Comparison of ENCODE assay signal across 1 cellular context in the genomic region with DNA sequence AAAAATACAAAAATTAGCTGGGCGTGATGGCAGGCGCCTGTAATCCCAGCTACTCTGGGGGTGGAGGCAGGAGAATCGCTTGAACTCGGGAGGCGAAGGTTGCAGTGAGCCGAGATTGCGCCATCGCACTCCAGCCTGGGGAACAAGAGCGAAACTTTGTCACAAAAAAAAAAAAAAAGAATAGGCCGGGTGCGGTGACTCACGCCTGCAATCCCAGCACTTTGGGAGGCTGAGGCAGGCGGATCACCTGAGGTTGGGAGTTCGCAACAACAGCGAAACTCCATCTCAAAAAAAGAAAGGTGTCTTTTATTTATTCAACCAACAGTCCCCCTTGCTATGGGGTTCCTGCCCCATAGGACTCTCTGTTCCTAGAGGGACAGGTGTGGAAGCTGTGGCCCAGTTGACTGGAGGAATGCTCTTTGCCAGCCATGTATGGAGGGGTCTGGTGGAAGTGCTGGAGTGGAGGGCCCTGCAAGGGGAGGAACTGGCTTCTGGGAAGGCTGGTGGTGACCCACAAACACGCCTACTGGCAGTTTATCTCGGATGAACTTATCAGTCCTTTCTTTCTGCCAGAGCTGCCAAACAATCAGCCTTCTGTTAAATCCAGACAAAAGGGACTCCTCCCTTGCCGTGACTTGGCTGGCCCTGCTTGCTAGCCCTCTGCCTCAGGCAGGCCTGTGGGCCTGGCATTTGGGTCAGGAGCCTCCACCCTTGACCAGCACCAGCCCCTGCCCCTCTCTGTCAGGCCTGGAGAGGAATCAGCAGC.
TF ChIP-seq lines count a peak whose summit lies in the region.

No MANE protein-coding gene starts in this region.

TF ChIP-seq in HepG2, 621 proteins besides CTCF, POLR2A, EP300 and RAD21 (continued from another document and continues in another):
- TF ChIP-seq, protein P1, sequence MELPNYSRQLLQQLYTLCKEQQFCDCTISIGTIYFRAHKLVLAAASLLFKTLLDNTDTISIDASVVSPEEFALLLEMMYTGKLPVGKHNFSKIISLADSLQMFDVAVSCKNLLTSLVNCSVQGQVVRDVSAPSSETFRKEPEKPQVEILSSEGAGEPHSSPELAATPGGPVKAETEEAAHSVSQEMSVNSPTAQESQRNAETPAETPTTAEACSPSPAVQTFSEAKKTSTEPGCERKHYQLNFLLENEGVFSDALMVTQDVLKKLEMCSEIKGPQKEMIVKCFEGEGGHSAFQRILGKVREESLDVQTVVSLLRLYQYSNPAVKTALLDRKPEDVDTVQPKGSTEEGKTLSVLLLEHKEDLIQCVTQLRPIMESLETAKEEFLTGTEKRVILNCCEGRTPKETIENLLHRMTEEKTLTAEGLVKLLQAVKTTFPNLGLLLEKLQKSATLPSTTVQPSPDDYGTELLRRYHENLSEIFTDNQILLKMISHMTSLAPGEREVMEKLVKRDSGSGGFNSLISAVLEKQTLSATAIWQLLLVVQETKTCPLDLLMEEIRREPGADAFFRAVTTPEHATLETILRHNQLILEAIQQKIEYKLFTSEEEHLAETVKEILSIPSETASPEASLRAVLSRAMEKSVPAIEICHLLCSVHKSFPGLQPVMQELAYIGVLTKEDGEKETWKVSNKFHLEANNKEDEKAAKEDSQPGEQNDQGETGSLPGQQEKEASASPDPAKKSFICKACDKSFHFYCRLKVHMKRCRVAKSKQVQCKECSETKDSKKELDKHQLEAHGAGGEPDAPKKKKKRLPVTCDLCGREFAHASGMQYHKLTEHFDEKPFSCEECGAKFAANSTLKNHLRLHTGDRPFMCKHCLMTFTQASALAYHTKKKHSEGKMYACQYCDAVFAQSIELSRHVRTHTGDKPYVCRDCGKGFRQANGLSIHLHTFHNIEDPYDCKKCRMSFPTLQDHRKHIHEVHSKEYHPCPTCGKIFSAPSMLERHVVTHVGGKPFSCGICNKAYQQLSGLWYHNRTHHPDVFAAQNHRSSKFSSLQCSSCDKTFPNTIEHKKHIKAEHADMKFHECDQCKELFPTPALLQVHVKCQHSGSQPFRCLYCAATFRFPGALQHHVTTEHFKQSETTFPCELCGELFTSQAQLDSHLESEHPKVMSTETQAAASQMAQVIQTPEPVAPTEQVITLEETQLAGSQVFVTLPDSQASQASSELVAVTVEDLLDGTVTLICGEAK (IDR thresholded peaks at IDR 0.05) = no peak
- TF ChIP-seq, protein P1 (CRISPR knock-in tag; IDR thresholded peaks at IDR 0.05) = no peak
- peak; percentile 34 for TF ChIP-seq ZNF883 (CRISPR knock-in tag; IDR thresholded peaks at IDR 0.05; ENCODE audit: not compliant biosample characterization)
- TF ChIP-seq, protein P2, sequence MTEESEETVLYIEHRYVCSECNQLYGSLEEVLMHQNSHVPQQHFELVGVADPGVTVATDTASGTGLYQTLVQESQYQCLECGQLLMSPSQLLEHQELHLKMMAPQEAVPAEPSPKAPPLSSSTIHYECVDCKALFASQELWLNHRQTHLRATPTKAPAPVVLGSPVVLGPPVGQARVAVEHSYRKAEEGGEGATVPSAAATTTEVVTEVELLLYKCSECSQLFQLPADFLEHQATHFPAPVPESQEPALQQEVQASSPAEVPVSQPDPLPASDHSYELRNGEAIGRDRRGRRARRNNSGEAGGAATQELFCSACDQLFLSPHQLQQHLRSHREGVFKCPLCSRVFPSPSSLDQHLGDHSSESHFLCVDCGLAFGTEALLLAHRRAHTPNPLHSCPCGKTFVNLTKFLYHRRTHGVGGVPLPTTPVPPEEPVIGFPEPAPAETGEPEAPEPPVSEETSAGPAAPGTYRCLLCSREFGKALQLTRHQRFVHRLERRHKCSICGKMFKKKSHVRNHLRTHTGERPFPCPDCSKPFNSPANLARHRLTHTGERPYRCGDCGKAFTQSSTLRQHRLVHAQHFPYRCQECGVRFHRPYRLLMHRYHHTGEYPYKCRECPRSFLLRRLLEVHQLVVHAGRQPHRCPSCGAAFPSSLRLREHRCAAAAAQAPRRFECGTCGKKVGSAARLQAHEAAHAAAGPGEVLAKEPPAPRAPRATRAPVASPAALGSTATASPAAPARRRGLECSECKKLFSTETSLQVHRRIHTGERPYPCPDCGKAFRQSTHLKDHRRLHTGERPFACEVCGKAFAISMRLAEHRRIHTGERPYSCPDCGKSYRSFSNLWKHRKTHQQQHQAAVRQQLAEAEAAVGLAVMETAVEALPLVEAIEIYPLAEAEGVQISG (CRISPR knock-in tag; IDR thresholded peaks at IDR 0.05) = no peak
- TF ChIP-seq SAP130 (CRISPR knock-in tag; IDR thresholded peaks at IDR 0.05; ENCODE audit: low read depth) = peak; percentile 29; the same call in 1 of the 2 replicates
- TF ChIP-seq, protein P3, sequence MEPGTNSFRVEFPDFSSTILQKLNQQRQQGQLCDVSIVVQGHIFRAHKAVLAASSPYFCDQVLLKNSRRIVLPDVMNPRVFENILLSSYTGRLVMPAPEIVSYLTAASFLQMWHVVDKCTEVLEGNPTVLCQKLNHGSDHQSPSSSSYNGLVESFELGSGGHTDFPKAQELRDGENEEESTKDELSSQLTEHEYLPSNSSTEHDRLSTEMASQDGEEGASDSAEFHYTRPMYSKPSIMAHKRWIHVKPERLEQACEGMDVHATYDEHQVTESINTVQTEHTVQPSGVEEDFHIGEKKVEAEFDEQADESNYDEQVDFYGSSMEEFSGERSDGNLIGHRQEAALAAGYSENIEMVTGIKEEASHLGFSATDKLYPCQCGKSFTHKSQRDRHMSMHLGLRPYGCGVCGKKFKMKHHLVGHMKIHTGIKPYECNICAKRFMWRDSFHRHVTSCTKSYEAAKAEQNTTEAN (CRISPR knock-in tag; conservative IDR thresholded peaks at IDR 0.05) = no peak
- no peak for TF ChIP-seq U2AF2 (IDR thresholded peaks at IDR 0.05; ENCODE audit: low read depth, low read length)
- no peak for TF ChIP-seq KDM6A (CRISPR knock-in tag; IDR thresholded peaks at IDR 0.05; ENCODE audit: low read depth)
- TF ChIP-seq, protein P4, sequence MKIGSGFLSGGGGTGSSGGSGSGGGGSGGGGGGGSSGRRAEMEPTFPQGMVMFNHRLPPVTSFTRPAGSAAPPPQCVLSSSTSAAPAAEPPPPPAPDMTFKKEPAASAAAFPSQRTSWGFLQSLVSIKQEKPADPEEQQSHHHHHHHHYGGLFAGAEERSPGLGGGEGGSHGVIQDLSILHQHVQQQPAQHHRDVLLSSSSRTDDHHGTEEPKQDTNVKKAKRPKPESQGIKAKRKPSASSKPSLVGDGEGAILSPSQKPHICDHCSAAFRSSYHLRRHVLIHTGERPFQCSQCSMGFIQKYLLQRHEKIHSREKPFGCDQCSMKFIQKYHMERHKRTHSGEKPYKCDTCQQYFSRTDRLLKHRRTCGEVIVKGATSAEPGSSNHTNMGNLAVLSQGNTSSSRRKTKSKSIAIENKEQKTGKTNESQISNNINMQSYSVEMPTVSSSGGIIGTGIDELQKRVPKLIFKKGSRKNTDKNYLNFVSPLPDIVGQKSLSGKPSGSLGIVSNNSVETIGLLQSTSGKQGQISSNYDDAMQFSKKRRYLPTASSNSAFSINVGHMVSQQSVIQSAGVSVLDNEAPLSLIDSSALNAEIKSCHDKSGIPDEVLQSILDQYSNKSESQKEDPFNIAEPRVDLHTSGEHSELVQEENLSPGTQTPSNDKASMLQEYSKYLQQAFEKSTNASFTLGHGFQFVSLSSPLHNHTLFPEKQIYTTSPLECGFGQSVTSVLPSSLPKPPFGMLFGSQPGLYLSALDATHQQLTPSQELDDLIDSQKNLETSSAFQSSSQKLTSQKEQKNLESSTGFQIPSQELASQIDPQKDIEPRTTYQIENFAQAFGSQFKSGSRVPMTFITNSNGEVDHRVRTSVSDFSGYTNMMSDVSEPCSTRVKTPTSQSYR (CRISPR knock-in tag; IDR thresholded peaks at IDR 0.05; ENCODE audit: borderline replicate concordance) = no peak; the same call in 1 of the 2 replicates
- TF ChIP-seq, protein P5, sequence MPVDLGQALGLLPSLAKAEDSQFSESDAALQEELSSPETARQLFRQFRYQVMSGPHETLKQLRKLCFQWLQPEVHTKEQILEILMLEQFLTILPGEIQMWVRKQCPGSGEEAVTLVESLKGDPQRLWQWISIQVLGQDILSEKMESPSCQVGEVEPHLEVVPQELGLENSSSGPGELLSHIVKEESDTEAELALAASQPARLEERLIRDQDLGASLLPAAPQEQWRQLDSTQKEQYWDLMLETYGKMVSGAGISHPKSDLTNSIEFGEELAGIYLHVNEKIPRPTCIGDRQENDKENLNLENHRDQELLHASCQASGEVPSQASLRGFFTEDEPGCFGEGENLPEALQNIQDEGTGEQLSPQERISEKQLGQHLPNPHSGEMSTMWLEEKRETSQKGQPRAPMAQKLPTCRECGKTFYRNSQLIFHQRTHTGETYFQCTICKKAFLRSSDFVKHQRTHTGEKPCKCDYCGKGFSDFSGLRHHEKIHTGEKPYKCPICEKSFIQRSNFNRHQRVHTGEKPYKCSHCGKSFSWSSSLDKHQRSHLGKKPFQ (CRISPR knock-in tag; IDR thresholded peaks at IDR 0.05; ENCODE audit: insufficient replicate concordance) = no peak
- no peak for TF ChIP-seq ZNF562 (CRISPR knock-in tag; IDR thresholded peaks at IDR 0.05; ENCODE audit: borderline replicate concordance)
- TF ChIP-seq MTA1 (CRISPR knock-in tag; IDR thresholded peaks at IDR 0.05; ENCODE audit: borderline replicate concordance) = no peak
- no peak for TF ChIP-seq TP53 (CRISPR knock-in tag; conservative IDR thresholded peaks at IDR 0.05)
- TF ChIP-seq MED1 (CRISPR knock-in tag; IDR thresholded peaks at IDR 0.05) = no peak
- TF ChIP-seq, protein P6, sequence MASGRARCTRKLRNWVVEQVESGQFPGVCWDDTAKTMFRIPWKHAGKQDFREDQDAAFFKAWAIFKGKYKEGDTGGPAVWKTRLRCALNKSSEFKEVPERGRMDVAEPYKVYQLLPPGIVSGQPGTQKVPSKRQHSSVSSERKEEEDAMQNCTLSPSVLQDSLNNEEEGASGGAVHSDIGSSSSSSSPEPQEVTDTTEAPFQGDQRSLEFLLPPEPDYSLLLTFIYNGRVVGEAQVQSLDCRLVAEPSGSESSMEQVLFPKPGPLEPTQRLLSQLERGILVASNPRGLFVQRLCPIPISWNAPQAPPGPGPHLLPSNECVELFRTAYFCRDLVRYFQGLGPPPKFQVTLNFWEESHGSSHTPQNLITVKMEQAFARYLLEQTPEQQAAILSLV (CRISPR knock-in tag; IDR thresholded peaks at IDR 0.05; ENCODE audit: borderline replicate concordance) = no peak
- TF ChIP-seq, protein P7, sequence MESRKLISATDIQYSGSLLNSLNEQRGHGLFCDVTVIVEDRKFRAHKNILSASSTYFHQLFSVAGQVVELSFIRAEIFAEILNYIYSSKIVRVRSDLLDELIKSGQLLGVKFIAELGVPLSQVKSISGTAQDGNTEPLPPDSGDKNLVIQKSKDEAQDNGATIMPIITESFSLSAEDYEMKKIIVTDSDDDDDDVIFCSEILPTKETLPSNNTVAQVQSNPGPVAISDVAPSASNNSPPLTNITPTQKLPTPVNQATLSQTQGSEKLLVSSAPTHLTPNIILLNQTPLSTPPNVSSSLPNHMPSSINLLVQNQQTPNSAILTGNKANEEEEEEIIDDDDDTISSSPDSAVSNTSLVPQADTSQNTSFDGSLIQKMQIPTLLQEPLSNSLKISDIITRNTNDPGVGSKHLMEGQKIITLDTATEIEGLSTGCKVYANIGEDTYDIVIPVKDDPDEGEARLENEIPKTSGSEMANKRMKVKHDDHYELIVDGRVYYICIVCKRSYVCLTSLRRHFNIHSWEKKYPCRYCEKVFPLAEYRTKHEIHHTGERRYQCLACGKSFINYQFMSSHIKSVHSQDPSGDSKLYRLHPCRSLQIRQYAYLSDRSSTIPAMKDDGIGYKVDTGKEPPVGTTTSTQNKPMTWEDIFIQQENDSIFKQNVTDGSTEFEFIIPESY (CRISPR knock-in tag; IDR thresholded peaks at IDR 0.05) = no peak
- TF ChIP-seq ZNF629 (CRISPR knock-in tag; conservative IDR thresholded peaks at IDR 0.05) = no peak
- TF ChIP-seq, protein P8, sequence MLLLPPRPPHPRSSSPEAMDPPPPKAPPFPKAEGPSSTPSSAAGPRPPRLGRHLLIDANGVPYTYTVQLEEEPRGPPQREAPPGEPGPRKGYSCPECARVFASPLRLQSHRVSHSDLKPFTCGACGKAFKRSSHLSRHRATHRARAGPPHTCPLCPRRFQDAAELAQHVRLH (CRISPR knock-in tag; IDR thresholded peaks at IDR 0.05; ENCODE audit: borderline replicate concordance, low read depth) = no peak
- no peak for TF ChIP-seq ZNF441 (CRISPR knock-in tag; IDR thresholded peaks at IDR 0.05; ENCODE audit: borderline replicate concordance)
- TF ChIP-seq, protein P9, sequence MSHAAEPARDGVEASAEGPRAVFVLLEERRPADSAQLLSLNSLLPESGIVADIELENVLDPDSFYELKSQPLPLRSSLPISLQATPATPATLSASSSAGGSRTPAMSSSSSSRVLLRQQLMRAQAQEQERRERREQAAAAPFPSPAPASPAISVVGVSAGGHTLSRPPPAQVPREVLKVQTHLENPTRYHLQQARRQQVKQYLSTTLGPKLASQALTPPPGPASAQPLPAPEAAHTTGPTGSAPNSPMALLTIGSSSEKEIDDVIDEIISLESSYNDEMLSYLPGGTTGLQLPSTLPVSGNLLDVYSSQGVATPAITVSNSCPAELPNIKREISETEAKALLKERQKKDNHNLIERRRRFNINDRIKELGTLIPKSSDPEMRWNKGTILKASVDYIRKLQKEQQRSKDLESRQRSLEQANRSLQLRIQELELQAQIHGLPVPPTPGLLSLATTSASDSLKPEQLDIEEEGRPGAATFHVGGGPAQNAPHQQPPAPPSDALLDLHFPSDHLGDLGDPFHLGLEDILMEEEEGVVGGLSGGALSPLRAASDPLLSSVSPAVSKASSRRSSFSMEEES (CRISPR knock-in tag; IDR thresholded peaks at IDR 0.05) = no peak
- TF ChIP-seq RFX5 (IDR thresholded peaks at IDR 0.05; ENCODE audit: low read depth, low read length) = no peak
- no peak for TF ChIP-seq ZFP41 (CRISPR knock-in tag; IDR thresholded peaks at IDR 0.05; ENCODE audit: borderline replicate concordance)
- no peak for TF ChIP-seq PRMT3 (CRISPR knock-in tag; IDR thresholded peaks at IDR 0.05; ENCODE audit: borderline replicate concordance, low read depth)
- no peak for TF ChIP-seq CBX5 (CRISPR knock-in tag; IDR thresholded peaks at IDR 0.05; ENCODE audit: borderline replicate concordance)
